1 cellular context compared by ENCODE assay signal in the genomic region with DNA sequence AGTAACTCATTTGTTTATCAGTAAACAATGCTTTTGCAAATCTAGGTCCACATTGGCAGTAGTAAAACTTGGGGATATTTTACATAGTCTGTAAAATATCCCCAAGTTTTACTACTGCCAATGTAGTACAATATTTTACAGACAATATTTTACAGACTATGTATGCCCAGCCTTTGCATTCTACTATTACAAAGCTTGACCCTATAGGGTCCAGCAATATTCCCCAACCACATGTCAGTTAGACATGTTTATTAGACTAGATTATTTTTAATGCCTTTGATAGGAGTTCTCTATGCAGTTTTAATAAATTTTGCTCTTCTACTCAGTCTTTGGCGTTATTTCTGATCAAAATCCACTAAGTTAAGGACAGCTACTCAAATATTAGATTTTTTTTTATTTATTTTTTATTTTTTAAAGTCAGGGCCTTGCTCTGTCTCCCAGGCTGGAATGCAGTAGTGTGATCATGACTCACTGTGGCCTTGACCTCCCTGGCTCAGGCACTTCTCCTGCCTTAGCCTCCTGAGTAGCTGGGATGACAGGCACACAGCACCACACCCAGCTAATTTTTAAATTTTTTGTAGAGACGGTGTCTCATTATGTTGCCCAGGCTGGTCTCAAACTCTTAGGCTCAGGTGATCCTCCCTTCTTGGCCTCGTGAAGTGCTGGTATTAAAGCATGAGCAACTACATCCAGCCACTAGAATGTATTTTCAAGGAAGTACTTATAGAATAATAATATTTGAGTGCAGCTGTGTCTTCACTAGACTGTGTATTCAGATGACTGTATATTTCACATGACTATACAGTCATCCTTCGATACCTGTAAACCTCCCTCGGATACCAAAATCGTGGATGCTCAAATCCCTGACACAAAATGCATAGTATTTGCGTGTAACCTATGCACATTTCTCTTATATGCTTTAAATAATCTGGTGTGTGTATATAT.
TF ChIP-seq lines count a peak whose summit lies in the region.

No MANE protein-coding gene starts in this region.

TF ChIP-seq in K562, 482 proteins besides CTCF, POLR2A, EP300 and RAD21 (continued from another document):
- TF ChIP-seq BDP1 (IDR thresholded peaks at IDR 0.05; ENCODE audit: insufficient read depth, insufficient read length) = no peak
- TF ChIP-seq CAMTA2 (CRISPR knock-in tag; conservative IDR thresholded peaks at IDR 0.05) = no peak
- peak; percentile 47; the same call in 1 of the 2 replicates for TF ChIP-seq JUND (IDR thresholded peaks at IDR 0.05; ENCODE audit: borderline replicate concordance, low read depth, low read length)
- TF ChIP-seq JUND (tag; IDR thresholded peaks at IDR 0.05; ENCODE audit: borderline replicate concordance, low read depth, low read length) = no peak
- TF ChIP-seq, protein P1, sequence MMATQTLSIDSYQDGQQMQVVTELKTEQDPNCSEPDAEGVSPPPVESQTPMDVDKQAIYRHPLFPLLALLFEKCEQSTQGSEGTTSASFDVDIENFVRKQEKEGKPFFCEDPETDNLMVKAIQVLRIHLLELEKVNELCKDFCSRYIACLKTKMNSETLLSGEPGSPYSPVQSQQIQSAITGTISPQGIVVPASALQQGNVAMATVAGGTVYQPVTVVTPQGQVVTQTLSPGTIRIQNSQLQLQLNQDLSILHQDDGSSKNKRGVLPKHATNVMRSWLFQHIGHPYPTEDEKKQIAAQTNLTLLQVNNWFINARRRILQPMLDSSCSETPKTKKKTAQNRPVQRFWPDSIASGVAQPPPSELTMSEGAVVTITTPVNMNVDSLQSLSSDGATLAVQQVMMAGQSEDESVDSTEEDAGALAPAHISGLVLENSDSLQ (IDR thresholded peaks at IDR 0.05) = 0 out of 2 replicates have a peak, but pooled peaks have one; percentile 8
- TF ChIP-seq, protein P2, sequence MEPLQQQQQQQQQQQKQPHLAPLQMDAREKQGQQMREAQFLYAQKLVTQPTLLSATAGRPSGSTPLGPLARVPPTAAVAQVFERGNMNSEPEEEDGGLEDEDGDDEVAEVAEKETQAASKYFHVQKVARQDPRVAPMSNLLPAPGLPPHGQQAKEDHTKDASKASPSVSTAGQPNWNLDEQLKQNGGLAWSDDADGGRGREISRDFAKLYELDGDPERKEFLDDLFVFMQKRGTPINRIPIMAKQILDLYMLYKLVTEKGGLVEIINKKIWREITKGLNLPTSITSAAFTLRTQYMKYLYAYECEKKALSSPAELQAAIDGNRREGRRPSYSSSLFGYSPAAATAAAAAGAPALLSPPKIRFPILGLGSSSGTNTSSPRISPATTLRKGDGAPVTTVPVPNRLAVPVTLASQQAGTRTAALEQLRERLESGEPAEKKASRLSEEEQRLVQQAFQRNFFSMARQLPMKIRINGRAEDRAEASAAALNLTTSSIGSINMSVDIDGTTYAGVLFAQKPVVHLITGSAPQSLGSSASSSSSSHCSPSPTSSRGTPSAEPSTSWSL (CRISPR knock-in tag; IDR thresholded peaks at IDR 0.05; ENCODE audit: borderline replicate concordance) = no peak
- TF ChIP-seq, protein P3, sequence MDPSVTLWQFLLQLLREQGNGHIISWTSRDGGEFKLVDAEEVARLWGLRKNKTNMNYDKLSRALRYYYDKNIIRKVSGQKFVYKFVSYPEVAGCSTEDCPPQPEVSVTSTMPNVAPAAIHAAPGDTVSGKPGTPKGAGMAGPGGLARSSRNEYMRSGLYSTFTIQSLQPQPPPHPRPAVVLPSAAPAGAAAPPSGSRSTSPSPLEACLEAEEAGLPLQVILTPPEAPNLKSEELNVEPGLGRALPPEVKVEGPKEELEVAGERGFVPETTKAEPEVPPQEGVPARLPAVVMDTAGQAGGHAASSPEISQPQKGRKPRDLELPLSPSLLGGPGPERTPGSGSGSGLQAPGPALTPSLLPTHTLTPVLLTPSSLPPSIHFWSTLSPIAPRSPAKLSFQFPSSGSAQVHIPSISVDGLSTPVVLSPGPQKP (CRISPR knock-in tag; IDR thresholded peaks at IDR 0.05) = no peak
- TF ChIP-seq FOSL1 (tag; conservative IDR thresholded peaks at IDR 0.05) = peak; percentile 78
- TF ChIP-seq SP1 (CRISPR knock-in tag; IDR thresholded peaks at IDR 0.05) = no peak
- TF ChIP-seq TOE1 (IDR thresholded peaks at IDR 0.05; ENCODE audit: borderline replicate concordance) = no peak
- TF ChIP-seq TOE1 (CRISPR knock-in tag; IDR thresholded peaks at IDR 0.05; ENCODE audit: borderline replicate concordance, low read depth) = no peak
- TF ChIP-seq, protein P4, sequence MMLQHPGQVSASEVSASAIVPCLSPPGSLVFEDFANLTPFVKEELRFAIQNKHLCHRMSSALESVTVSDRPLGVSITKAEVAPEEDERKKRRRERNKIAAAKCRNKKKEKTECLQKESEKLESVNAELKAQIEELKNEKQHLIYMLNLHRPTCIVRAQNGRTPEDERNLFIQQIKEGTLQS (IDR thresholded peaks at IDR 0.05) = peak; percentile 56
- TF ChIP-seq, protein P4 (CRISPR knock-in tag; conservative IDR thresholded peaks at IDR 0.05) = no peak
